In the genomic region with DNA sequence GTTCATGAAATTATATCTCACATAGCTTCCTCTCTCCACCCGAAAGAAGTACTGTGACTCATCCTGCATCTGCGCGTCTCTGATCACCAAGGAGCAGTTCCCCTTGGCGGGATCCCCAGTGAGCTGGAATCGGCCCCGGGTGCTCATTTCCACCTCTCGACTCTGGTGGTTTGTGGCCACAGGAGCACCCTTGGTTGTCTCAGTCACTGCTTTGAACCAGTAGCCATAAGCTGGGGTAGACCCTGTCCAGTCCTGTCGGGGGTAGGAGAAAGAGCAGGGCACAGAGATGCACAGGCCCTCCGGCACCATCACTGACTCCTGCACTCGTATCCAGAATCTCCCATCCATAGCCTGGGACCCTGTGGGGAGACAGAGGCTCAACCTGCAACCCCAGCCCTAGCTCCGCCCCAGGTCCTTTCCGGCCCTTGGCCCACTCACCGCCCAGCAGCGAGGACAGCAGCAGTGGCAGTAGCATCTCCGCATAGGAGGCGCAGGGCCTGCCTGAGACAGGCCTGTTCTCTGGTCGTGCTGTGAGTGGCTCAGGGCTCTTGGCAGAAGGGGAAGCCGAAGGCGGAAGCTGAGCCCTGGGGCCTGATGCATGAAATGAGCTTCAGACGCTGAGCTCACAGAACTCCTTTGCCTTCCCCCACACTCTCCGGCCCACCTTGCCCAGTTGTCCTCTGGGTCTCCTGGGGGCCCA, we compare ENCODE assay signal across 8 cellular contexts. TPM values are rescaled to one million over a fixed set of nuclear protein-coding genes. Genes with fewer than 3 reads are reported as not detected.
DNase-seq lines count a peak whose midpoint lies in the region; ATAC-seq and TF ChIP-seq lines count a peak whose summit lies in the region.

Gene SIGLEC10 (minus strand): TSS at position 536 of the 700 bp plus-strand sequence. CDS start 61 bp downstream, at position 475.

- H3K27ac ChIP-seq in adrenal gland = peak within 1 kb of the TSS in 4 of 5 donors; percentile 7 to 87 (median 34)
- peak within 1 kb of the TSS in 2 of 4 donors; percentile 36 to 70 for H3K27ac ChIP-seq in tibial nerve

- TF ChIP-seq POLR2A in adrenal gland (IDR thresholded peaks at IDR 0.05) (no peak), tibial nerve (IDR thresholded peaks at IDR 0.05) (no peak)

- intact Hi-C loops in adrenal gland (cut with DNase I) = no loop called here

- no peak for TF ChIP-seq EP300 in tibial nerve (IDR thresholded peaks at IDR 0.05)

- DNase-seq in CMK (ENCODE audit: low read depth) (peak; percentile 79), Kasumi-1 (lab: John Stamatoyannopoulos, UW) (peak; percentile 86 to 89), adrenal gland (peak in 5 of 7 donors; percentile 20 to 62 (median 52)), HT-29 (ENCODE audit: low spot score) (no peak), tibial nerve (ENCODE audit: low spot score in 2 of 2) (no peak)
- DNase-seq in stimulated activated CD4-positive, alpha-beta T cell treated with anti-CD3 and anti-CD28 coated beads, Interleukin-4, amount 100 ng/mL, for 48 hours (ENCODE audit: low read depth in 2 of 2) = peak; percentile 32 to 52

- peak within 1 kb of the TSS in 1 of 4 donors; percentile 15 for H3K4me3 ChIP-seq in adrenal gland
- H3K4me3 ChIP-seq in tibial nerve = peak within 1 kb of the TSS in 1 of 4 donors; percentile 15

- no peaks in the 10 kb centered on the region for H3K36me3 ChIP-seq in adrenal gland (replicated peaks in 1 of 2)
- H3K36me3 ChIP-seq in tibial nerve = no peaks in the 10 kb centered on the region

- H3K4me1 ChIP-seq in adrenal gland (replicated peaks in 1 of 2) (no peaks in the 10 kb centered on the region), tibial nerve (no peaks in the 10 kb centered on the region)

- ATAC-seq in GM19438 (IDR thresholded peaks at IDR 0.05; ENCODE audit: low read depth, unreplicated experiment) (peak; percentile 68), GM18873 (IDR thresholded peaks at IDR 0.05; ENCODE audit: low FRiP score, unreplicated experiment) (no peak)

- WGBS in adrenal gland, 4 donors = 51 to 74% (median 61%) methylated on average over 12 to 21 of the region's 21 CpGs
- 57 to 59% methylated on average over 16 to 21 of the region's 21 CpGs for WGBS in tibial nerve, 2 donors

- H3K27me3 ChIP-seq in adrenal gland (no peaks in the 10 kb centered on the region), tibial nerve (peaks cover 0 to 17% of the 10 kb centered on the region in 2 donors)

- TF ChIP-seq CTCF in adrenal gland (IDR thresholded peaks at IDR 0.05) (no peak), tibial nerve (IDR thresholded peaks at IDR 0.05) (no peak)

- H3K9me3 ChIP-seq in adrenal gland (replicated peaks in 1 of 3) = no peaks in the 10 kb centered on the region
- no peaks in the 10 kb centered on the region for H3K9me3 ChIP-seq in tibial nerve

RNA-seq across cellular contexts. Expression of gene SIGLEC10, which starts in this region (rescaled TPM):
- total RNA-seq in adrenal gland = 10 to 100 TPM in 7 of 8 donors, 1 to 10 TPM in 1; 2.5 to 70.7 (median 24.8) TPM
- polyA plus RNA-seq in adrenal gland = 10 to 100 TPM in 2 of 3 donors, 1 to 10 TPM in 1; 9.7 to 19.1 (median 11.7) TPM
- total RNA-seq in HT-29 (2014; rRNA removed; shearing (Covaris generic)) = not detected in 2 replicates
- 10 to 100 TPM in 2 of 4 donors, 1 to 10 TPM in 2; 2.1 to 21.9 (median 7.3) TPM for total RNA-seq in tibial nerve

Comparison
In these comparisons a context has a peak if more than half of its experiments do, and no peak if none do; other contexts are left out.
1. DNase-seq: peak in CMK (single experiment), Kasumi-1 (2 of 2), adrenal gland (5 of 7) and stimulated activated CD4-positive, alpha-beta T cell treated with anti-CD3 and anti-CD28 coated beads, Interleukin-4, amount 100 ng/mL, for 48 hours (2 of 2); none in HT-29 (single experiment) and tibial nerve (0 of 2).